In the genomic region with DNA sequence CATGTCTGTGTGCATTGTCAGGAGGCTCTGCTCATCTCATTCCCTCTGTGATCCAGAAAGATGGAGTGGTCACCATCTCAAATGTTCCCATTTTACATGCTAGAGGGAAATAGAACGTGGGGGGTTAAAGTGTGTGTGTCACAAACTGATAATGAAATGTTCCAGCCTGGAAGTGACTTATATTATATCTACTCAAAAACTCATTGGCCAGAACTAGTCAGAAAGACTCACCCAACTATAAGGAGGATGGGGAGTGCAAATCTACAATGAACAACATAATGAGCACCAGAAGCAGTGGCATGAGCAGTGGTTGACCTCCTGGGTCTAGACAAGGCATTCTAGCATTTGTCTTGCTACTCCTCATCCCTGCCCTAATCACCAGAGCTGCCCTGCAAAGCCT, we compare ENCODE assay signal across 27 cellular contexts.
"Had no signal": no experiment of that assay in that cellular context is flagged by ENCODE, and none has a peak within 500 bp of the region (broad histone marks: within the 10 kb centered on the region; RNA-seq: fewer than 3 reads in every experiment).

No MANE protein-coding gene starts in this region.

- ATAC-seq: stimulated activated effector memory CD8-positive, alpha-beta T cell treated with anti-CD3 and anti-CD28 coated beads, Interleukin-12 subunit alpha, Interleukin-12 subunit beta, amount 100 ng/mL, for 72 hours; stimulated activated memory B cell treated with anti-CD40 and anti-IgM and Interleukin-4, amounts not matched to agents 10 μg/mL and 1 μg/mL and 100 μg/mL, for 72 hours; stimulated activated naive B cell treated with anti-CD40 and anti-IgM and Interleukin-4, amounts not matched to agents 10 μg/mL and 1 μg/mL and 100 μg/mL, for 72 hours; stimulated activated naive CD8-positive, alpha-beta T cell treated with anti-CD3 and anti-CD28 coated beads, Interleukin-15, amount 100 ng/mL, for 72 hours; stimulated activated naive CD8-positive, alpha-beta T cell treated with anti-CD3 and anti-CD28 coated beads, Interleukin-15, Interleukin-2, amounts not matched to agents 100 U/mL and 50 U/mL, for 24 hours; upper lobe of right lung had no signal

- H3K9me3 ChIP-seq: stomach, suprapubic skin, testis, thoracic aorta, thyroid gland, tibial artery, tibial nerve, transverse colon, upper lobe of left lung, upper lobe of right lung, uterus, vagina had no signal

- H3K4me1 ChIP-seq: stomach, suprapubic skin, testis, thyroid gland, tibial artery, tibial nerve, upper lobe of left lung, upper lobe of right lung, uterus, vagina had no signal

- FAIRE-seq: urothelium cell line had no signal

- H3K27me3 ChIP-seq: stomach, testis, thyroid gland, tibial artery, tibial nerve, transverse colon, upper lobe of left lung, upper lobe of right lung, uterus, vagina had no signal

- DNase-seq: stimulated activated CD4-positive, alpha-beta T cell treated with anti-CD3 and anti-CD28 coated beads, Interleukin-2, amount 100 ng/mL, for 48 hours; stimulated activated CD4-positive, alpha-beta T cell treated with anti-CD3 and anti-CD28 coated beads, Interleukin-4, amount 100 ng/mL, for 1 hour; stimulated activated CD4-positive, alpha-beta T cell treated with anti-CD3 and anti-CD28 coated beads, Interleukin-4, amount 100 ng/mL, for 24 hours; stimulated activated CD4-positive, alpha-beta T cell treated with anti-CD3 and anti-CD28 coated beads, Interleukin-4, amount 100 ng/mL, for 4 hours; stimulated activated CD8-positive, alpha-beta memory T cell treated with anti-CD3 and anti-CD28 coated beads, Interleukin-4, amount 100 ng/mL, for 48 hours; stimulated activated naive B cell treated with anti-CD40 and anti-IgM and Interleukin-4, amounts not matched to agents 10 μg/mL and 1 μg/mL and 100 μg/mL, for 72 hours; stimulated activated naive CD4-positive, alpha-beta T cell; stimulated activated naive CD4-positive, alpha-beta T cell treated with Interleukin-2 at 50 U/mL for 16 hours; stimulated activated naive CD8-positive, alpha-beta T cell treated with anti-CD3 and anti-CD28 coated beads, Interleukin-15, amount 100 ng/mL, for 72 hours; stimulated activated naive CD8-positive, alpha-beta T cell treated with anti-CD3 and anti-CD28 coated beads, Interleukin-15, Interleukin-2, amounts not matched to agents 100 U/mL and 50 U/mL, for 24 hours; stomach; substantia nigra; testis; thyroid gland; tibial artery; transverse colon; trophoblast cell; upper lobe of left lung; upper lobe of right lung; uterus had no signal

- H3K36me3 ChIP-seq: stomach, suprapubic skin, thoracic aorta, thyroid gland, tibial artery, tibial nerve, transverse colon, upper lobe of left lung, upper lobe of right lung, uterus, vagina had no signal

- H3K4me3 ChIP-seq: stomach, suprapubic skin, testis, thoracic aorta, thyroid gland, tibial artery, tibial nerve, transverse colon, upper lobe of left lung, upper lobe of right lung, uterus, vagina had no signal

- H3K27ac ChIP-seq: stomach, suprapubic skin, testis, thoracic aorta, thyroid gland, tibial artery, tibial nerve, transverse colon, upper lobe of left lung, upper lobe of right lung, uterus, vagina had no signal
